Comparison of ENCODE assay signal across 8 cellular contexts in the genomic region with DNA sequence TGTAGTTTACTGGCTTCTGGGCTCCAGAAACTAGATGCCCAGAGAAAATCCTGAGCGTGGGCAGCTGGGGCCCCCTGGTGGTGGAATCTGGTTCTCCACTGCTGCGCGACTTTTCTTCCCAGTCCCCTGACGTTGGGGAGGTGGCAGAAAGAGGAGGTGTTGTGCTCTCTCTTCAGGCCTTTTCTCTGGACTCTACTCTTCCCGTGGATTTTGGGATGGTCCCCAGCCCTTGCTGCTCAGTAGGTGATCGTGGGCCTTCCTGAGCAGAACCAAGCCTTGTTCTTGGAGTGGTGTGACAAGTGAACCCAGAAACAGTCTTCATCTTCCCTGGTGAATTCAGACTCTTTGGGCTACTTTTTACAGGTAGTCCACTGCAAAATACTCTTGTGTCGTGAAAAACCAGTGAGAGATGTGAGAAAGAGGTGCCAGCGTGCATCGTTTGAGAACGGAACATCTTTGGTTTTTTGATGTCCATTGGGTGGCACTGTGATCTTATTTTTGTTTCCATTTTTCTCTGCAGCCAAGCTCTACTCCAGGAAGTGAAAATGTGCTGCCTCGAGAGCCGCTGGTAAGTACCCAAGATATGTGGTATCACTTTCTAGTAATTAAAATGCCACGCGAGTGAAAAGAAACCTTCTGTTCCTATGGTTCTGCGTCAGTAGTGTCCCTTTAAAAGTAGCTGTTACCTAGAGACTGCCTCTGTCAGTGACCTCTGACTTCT. TPM values are rescaled to one million over a fixed set of nuclear protein-coding genes. Genes with fewer than 3 reads are reported as not detected.
DNase-seq lines count a peak whose midpoint lies in the region; ATAC-seq and TF ChIP-seq lines count a peak whose summit lies in the region.

No MANE protein-coding gene starts in this region.

- H3K9me3 Mint-ChIP-seq in chondrocyte (ENCODE audit: low read depth) = no peaks in the 10 kb centered on the region

- H3K4me1 ChIP-seq in left lung = peaks cover 10 to 17% of the 10 kb centered on the region in 2 donors

- peak; percentile 74 for ATAC-seq in GM18867 (IDR thresholded peaks at IDR 0.05; ENCODE audit: unreplicated experiment)
- ATAC-seq in HG03103 (IDR thresholded peaks at IDR 0.05; ENCODE audit: low read depth, unreplicated experiment) = peak; percentile 62
- peak; percentile 92 to 94 for ATAC-seq in activated CD4-positive, CD25-positive, alpha-beta regulatory T cell treated with anti-CD3 and anti-CD28 coated beads, Interleukin-2, amount 50 U/mL, for 24 hours
- ATAC-seq in left lung = peak; percentile 94

- peak overlapping the region; percentile 63 for H3K4me3 Mint-ChIP-seq in chondrocyte (ENCODE audit: unreplicated experiment)

- peaks cover 0 to 9% of the 10 kb centered on the region in 2 donors for H3K36me3 ChIP-seq in left lung

- peaks cover 13% of the 10 kb centered on the region for H3K4me1 Mint-ChIP-seq in chondrocyte (ENCODE audit: low read depth)

- DNase-seq in AG08396 (ENCODE audit: low spot score) (peak; percentile 84), NCI-H2227 treated with DMSO at 0.1 percent for 48 hours (lab: John Stamatoyannopoulos, UW) (peak; percentile 86), chondrocyte (ENCODE audit: low spot score) (no peak), left lung (peak; percentile 79 to 92)
- DNase-seq in stimulated activated CD4-positive, alpha-beta T cell treated with anti-CD3 and anti-CD28 coated beads, Interleukin-2, amount 100 ng/mL, for 4 hours (ENCODE audit: low read depth) = peak; percentile 58

- H3K27me3 Mint-ChIP-seq in chondrocyte (ENCODE audit: low read depth) = no peaks in the 10 kb centered on the region

- no peaks in the 10 kb centered on the region for H3K27me3 ChIP-seq in left lung

- H3K36me3 Mint-ChIP-seq in chondrocyte (ENCODE audit: low read depth) = peaks cover 3% of the 10 kb centered on the region

- intact Hi-C loops in left lung (cut with DNase I) = loop anchor here in 1 of 2 donors (10.0 kb wide), 2 partner anchors 60 to 370 kb away; a partner anchor contains a TSS

- peak overlapping the region; percentile 69 for H3K27ac Mint-ChIP-seq in chondrocyte (ENCODE audit: unreplicated experiment)

- no peaks in the 10 kb centered on the region for H3K9me3 ChIP-seq in left lung

- H3K27ac ChIP-seq in left lung = peak overlapping the region in 1 of 2 donors; percentile 37

- peak; percentile 96 for TF ChIP-seq CTCF in chondrocyte (IDR thresholded peaks at IDR 0.05)
- TF ChIP-seq CTCF in left lung (IDR thresholded peaks at IDR 0.05) = peak; percentile 93 to 96

- H3K4me3 ChIP-seq in left lung = peak overlapping the region in 1 of 2 donors; percentile 9

RNA-seq across cellular contexts. Expression of a gene that starts 20.2 kb away (rescaled TPM):
- total RNA-seq in chondrocyte = 16.0 to 17.8 TPM (median 17.4 TPM) in 3 replicates
- 10 to 100 TPM; 18.9 to 20.8 TPM for total RNA-seq in left lung

RNA-seq across cellular contexts. Expression of a gene that starts 22.6 kb away (rescaled TPM):
- 32.5 to 35.8 TPM (median 33.7 TPM) in 3 replicates for total RNA-seq in chondrocyte
- total RNA-seq in left lung = 10 to 100 TPM; 37.6 to 38.5 TPM

RNA-seq across cellular contexts. Expression of a gene that starts 45.1 kb away (rescaled TPM):
- total RNA-seq in chondrocyte (0.65 TPM in 1 of 3 replicates, not detected in the others), left lung (under 1 TPM; 0.37 to 0.44 TPM)
